8 cellular contexts compared by ENCODE assay signal in genomic region chr3:38497026-38497425, GRCh38. TPM values are rescaled to one million over a fixed set of nuclear protein-coding genes. Genes with fewer than 3 reads are reported as not detected.
DNase-seq lines count a peak whose midpoint lies in the region; ATAC-seq and TF ChIP-seq lines count a peak whose summit lies in the region.

No MANE protein-coding gene starts in this region.

- DNase-seq in activated CD8-positive, alpha-beta memory T cell treated with anti-CD3 and anti-CD28 coated beads, Interleukin-2, amount 10 ng/mL, durations not matched to agents 7 days and 5 days: no peak
- no peak for DNase-seq in activated CD8-positive, alpha-beta memory T cell treated with anti-CD3 and anti-CD28 coated beads, Interleukin-2, amount 50 U/mL, for 48 hours
- DNase-seq in activated B cell treated with CpG ODN at 0.5 μM for 24 hours: no peak
- DNase-seq in thyroid gland: no peak
- no peak for DNase-seq in omental fat pad (ENCODE audit: low spot score)
- no peak for DNase-seq in hippocampal formation (lab: John Stamatoyannopoulos, UW)

- peaks cover 22% of the 10 kb centered on the region for H3K36me3 Mint-ChIP-seq in activated CD8-positive, alpha-beta memory T cell treated with anti-CD3 and anti-CD28 coated beads, Interleukin-2, amount 10 ng/mL, durations not matched to agents 7 days and 5 days
- peaks cover 27% of the 10 kb centered on the region for H3K36me3 Mint-ChIP-seq in activated B cell treated with CpG ODN at 0.5 μM for 24 hours (ENCODE audit: low read depth)

- peak overlapping the region; percentile 93 for H3K27ac Mint-ChIP-seq in activated CD8-positive, alpha-beta memory T cell treated with anti-CD3 and anti-CD28 coated beads, Interleukin-2, amount 10 ng/mL, durations not matched to agents 7 days and 5 days
- peak overlapping the region; percentile 88 for H3K27ac Mint-ChIP-seq in activated B cell treated with CpG ODN at 0.5 μM for 24 hours

- no peaks in the 10 kb centered on the region for H3K9me3 Mint-ChIP-seq in activated CD8-positive, alpha-beta memory T cell treated with anti-CD3 and anti-CD28 coated beads, Interleukin-2, amount 10 ng/mL, durations not matched to agents 7 days and 5 days (ENCODE audit: low read depth)
- H3K9me3 Mint-ChIP-seq in activated B cell treated with CpG ODN at 0.5 μM for 24 hours: no peaks in the 10 kb centered on the region

- ATAC-seq in activated CD8-positive, alpha-beta memory T cell treated with anti-CD3 and anti-CD28 coated beads, Interleukin-2, amount 10 ng/mL, durations not matched to agents 7 days and 5 days: no peak
- ATAC-seq in activated B cell treated with CpG ODN at 0.5 μM for 24 hours (ENCODE audit: low read depth) (no peak), omental fat pad (ENCODE audit: low FRiP score) (no peak), HG02798 (IDR thresholded peaks at IDR 0.05; ENCODE audit: poor library complexity, unreplicated experiment) (no peak)

- H3K9ac ChIP-seq in iPS-18a (ENCODE audit: low read length): peak overlapping the region; percentile 82

- H3K9me3 ChIP-seq in iPS-18a (ENCODE audit: control insufficient read depth, low read depth, low read length) (no peaks in the 10 kb centered on the region), thyroid gland (no peaks in the 10 kb centered on the region)

- H3K27me3 ChIP-seq in iPS-18a (ENCODE audit: control insufficient read depth, insufficient read depth, low read length) (no peaks in the 10 kb centered on the region), thyroid gland (no peaks in the 10 kb centered on the region)

- intact Hi-C loops in activated B cell treated with CpG ODN at 0.5 μM for 24 hours (cut with micrococcal nuclease) (loop anchor here (5.0 kb wide), 2 partner anchors 45 to 1810 kb away; partner anchors contain the start of genes ACVR2B and EIF1B), thyroid gland (cut with DNase I) (no loop called here)

- H3K4me3 ChIP-seq in iPS-18a (ENCODE audit: low read length) (peak overlapping the region; percentile 92), thyroid gland (replicated peaks in 1 of 3) (peak overlapping the region in 2 of 3 donors; percentile 46 to 51)

- POLR2A ChIA-PET in activated B cell treated with CpG ODN at 0.5 μM for 24 hours (lab: Charles Lee): interaction anchor here (0.6 to 1.5 kb wide), 4 partner anchors 11 to 499 kb away, joined by 3 to 7 read pairs (median 3); partner anchors contain the start of gene ACAA1

- H3K27ac ChIP-seq in iPS-18a (ENCODE audit: low read length) (no peak overlapping the region), thyroid gland (no peak overlapping the region)

- CTCF ChIA-PET in activated CD8-positive, alpha-beta memory T cell treated with anti-CD3 and anti-CD28 coated beads, Interleukin-2, amount 10 ng/mL, durations not matched to agents 7 days and 5 days (lab: Charles Lee): interaction anchor here (0.7 to 3.6 kb wide), 19 partner anchors 10 to 562 kb away, joined by 3 to 30 read pairs (median 8); partner anchors contain the start of gene XYLB
- CTCF ChIA-PET in activated B cell treated with CpG ODN at 0.5 μM for 24 hours (lab: Charles Lee): interaction anchor here (0.7 to 2.7 kb wide), 5 partner anchors 14 to 1780 kb away, joined by 3 to 12 read pairs (median 5); partner anchors contain the start of gene XYLB

- peaks cover 14% of the 10 kb centered on the region for H3K36me3 ChIP-seq in iPS-18a (ENCODE audit: control insufficient read depth, low read depth, low read length)
- H3K36me3 ChIP-seq in thyroid gland: no peaks in the 10 kb centered on the region

- no peak for TF ChIP-seq POLR2A in thyroid gland (IDR thresholded peaks at IDR 0.05)

- no peaks in the 10 kb centered on the region for H3K27me3 Mint-ChIP-seq in activated CD8-positive, alpha-beta memory T cell treated with anti-CD3 and anti-CD28 coated beads, Interleukin-2, amount 10 ng/mL, durations not matched to agents 7 days and 5 days
- H3K27me3 Mint-ChIP-seq in activated B cell treated with CpG ODN at 0.5 μM for 24 hours: no peaks in the 10 kb centered on the region

- TF ChIP-seq CTCF in activated B cell treated with CpG ODN at 0.5 μM for 24 hours (IDR thresholded peaks at IDR 0.05) (no peak), thyroid gland (IDR thresholded peaks at IDR 0.05) (no peak), omental fat pad (IDR thresholded peaks at IDR 0.05) (no peak)

- H3K4me1 Mint-ChIP-seq in activated CD8-positive, alpha-beta memory T cell treated with anti-CD3 and anti-CD28 coated beads, Interleukin-2, amount 10 ng/mL, durations not matched to agents 7 days and 5 days: peaks cover 23% of the 10 kb centered on the region
- peaks cover 8% of the 10 kb centered on the region for H3K4me1 Mint-ChIP-seq in activated B cell treated with CpG ODN at 0.5 μM for 24 hours

- H3K4me1 ChIP-seq in iPS-18a (ENCODE audit: control insufficient read depth, low read depth, low read length) (peaks cover 5% of the 10 kb centered on the region), thyroid gland (peaks cover 0 to 4% of the 10 kb centered on the region in 2 donors)

- 46 to 60% methylated on average over 4 of the region's 4 CpGs for WGBS in thyroid gland, 2 donors

- H3K4me3 Mint-ChIP-seq in activated CD8-positive, alpha-beta memory T cell treated with anti-CD3 and anti-CD28 coated beads, Interleukin-2, amount 10 ng/mL, durations not matched to agents 7 days and 5 days: peak overlapping the region; percentile 94
- H3K4me3 Mint-ChIP-seq in activated B cell treated with CpG ODN at 0.5 μM for 24 hours: peak overlapping the region; percentile 98

RNA-seq across cellular contexts. Expression of gene EXOG, which starts 0.9 kb away (rescaled TPM):
- total RNA-seq in activated CD8-positive, alpha-beta memory T cell treated with anti-CD3 and anti-CD28 coated beads, Interleukin-2, amount 10 ng/mL, durations not matched to agents 7 days and 5 days: 10 to 100 TPM; 19.7 to 23.8 TPM
- total RNA-seq in activated B cell treated with CpG ODN at 0.5 μM for 24 hours: 26.8 and 32.3 TPM in 2 replicates
- 10 to 100 TPM in 3 of 4 donors, 1 to 10 TPM in 1; 7.6 to 17.6 (median 14.1) TPM for total RNA-seq in thyroid gland
- 10 to 100 TPM in 1 of 4 donors, 1 to 10 TPM in 3; 5.8 to 12.9 (median 9.0) TPM for total RNA-seq in omental fat pad

RNA-seq across cellular contexts. Expression of gene ACVR2B, which starts 43.3 kb away (rescaled TPM):
- 1 to 10 TPM; 4.6 to 6.4 TPM for total RNA-seq in activated CD8-positive, alpha-beta memory T cell treated with anti-CD3 and anti-CD28 coated beads, Interleukin-2, amount 10 ng/mL, durations not matched to agents 7 days and 5 days
- total RNA-seq in activated B cell treated with CpG ODN at 0.5 μM for 24 hours (1.4 TPM in 2 replicates), thyroid gland (10 to 100 TPM in 1 of 4 donors, 1 to 10 TPM in 3; 5.1 to 12.2 (median 7.7) TPM), omental fat pad (1 to 10 TPM; 2.7 to 9.9 (median 4.3) TPM)
